ENCODE assay signal across 1 cellular context in the genomic region with DNA sequence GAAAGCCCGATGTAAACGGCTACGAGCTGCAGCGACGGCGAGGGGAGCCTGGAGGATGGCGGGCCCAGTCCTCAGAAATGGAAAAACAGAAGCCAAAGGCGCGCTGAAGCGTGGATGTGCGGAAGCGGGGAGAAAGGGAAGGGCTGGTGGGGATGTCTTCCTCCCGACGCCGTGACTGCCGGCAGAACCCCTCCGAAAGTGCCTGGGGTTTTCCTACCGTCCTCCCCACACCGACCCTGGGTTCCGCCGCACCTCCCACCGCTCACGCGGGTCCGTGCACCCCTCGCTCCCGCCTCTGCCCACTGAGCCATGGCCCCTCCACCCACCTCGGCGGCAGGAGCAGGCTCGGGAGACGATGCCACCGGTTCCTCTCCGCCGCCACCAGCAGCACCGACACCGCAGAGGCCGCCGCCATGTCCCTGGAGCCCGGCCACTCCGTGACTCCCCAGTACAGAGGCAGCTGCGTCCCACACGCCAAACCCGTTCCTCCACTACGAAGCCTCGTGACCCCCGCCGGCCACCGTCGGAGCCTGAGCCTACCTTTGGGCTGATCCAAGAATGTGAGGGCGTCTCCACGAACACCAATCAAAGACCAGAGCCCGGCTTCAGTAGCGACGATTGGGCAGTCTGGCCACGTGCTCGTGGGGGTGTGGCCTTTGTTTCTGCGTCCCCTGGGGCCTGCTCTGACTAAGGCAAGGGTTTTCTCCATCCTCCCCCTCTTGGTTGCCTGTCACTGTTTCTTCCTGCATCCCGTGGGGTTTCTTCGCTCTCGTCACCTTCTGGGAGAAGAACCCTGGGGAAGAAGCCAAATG.
TF ChIP-seq lines count a peak whose summit lies in the region.

A gene (minus strand): TSS at position 471 of the 812 bp plus-strand sequence. CDS start 56 bp downstream, at position 415.

TF ChIP-seq in HepG2, 621 proteins besides CTCF, POLR2A, EP300 and RAD21 (continued from another document and continues in another):
- TF ChIP-seq, protein P1, sequence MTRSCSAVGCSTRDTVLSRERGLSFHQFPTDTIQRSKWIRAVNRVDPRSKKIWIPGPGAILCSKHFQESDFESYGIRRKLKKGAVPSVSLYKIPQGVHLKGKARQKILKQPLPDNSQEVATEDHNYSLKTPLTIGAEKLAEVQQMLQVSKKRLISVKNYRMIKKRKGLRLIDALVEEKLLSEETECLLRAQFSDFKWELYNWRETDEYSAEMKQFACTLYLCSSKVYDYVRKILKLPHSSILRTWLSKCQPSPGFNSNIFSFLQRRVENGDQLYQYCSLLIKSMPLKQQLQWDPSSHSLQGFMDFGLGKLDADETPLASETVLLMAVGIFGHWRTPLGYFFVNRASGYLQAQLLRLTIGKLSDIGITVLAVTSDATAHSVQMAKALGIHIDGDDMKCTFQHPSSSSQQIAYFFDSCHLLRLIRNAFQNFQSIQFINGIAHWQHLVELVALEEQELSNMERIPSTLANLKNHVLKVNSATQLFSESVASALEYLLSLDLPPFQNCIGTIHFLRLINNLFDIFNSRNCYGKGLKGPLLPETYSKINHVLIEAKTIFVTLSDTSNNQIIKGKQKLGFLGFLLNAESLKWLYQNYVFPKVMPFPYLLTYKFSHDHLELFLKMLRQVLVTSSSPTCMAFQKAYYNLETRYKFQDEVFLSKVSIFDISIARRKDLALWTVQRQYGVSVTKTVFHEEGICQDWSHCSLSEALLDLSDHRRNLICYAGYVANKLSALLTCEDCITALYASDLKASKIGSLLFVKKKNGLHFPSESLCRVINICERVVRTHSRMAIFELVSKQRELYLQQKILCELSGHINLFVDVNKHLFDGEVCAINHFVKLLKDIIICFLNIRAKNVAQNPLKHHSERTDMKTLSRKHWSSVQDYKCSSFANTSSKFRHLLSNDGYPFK (CRISPR knock-in tag; IDR thresholded peaks at IDR 0.05; ENCODE audit: borderline replicate concordance) = peak; percentile 91
- TF ChIP-seq THYN1 (CRISPR knock-in tag; IDR thresholded peaks at IDR 0.05; ENCODE audit: borderline replicate concordance, low read depth) (peak; percentile 30; the same call in 1 of the 2 replicates), HNRNPL (IDR thresholded peaks at IDR 0.05; ENCODE audit: low read depth, low read length) (no peak), TAF15 (IDR thresholded peaks at IDR 0.05; ENCODE audit: low read depth, low read length, poor library complexity, severe bottlenecking) (no peak), CEBPB (IDR thresholded peaks at IDR 0.05; ENCODE audit: borderline replicate concordance, low read depth, low read length) (no peak), FOXJ3 (CRISPR knock-in tag; IDR thresholded peaks at IDR 0.05; ENCODE audit: borderline replicate concordance) (peak; percentile 23; the same call in 1 of the 2 replicates), FOXP1 (IDR thresholded peaks at IDR 0.05) (no peak), FOXP1 (CRISPR knock-in tag; IDR thresholded peaks at IDR 0.05) (no peak), TARDBP (CRISPR knock-in tag; IDR thresholded peaks at IDR 0.05) (peak; percentile 87), KLF11 (CRISPR knock-in tag; IDR thresholded peaks at IDR 0.05) (peak; percentile 99; the same call in 1 of the 2 replicates), TCF12 (IDR thresholded peaks at IDR 0.05) (no peak), TCF12 (CRISPR knock-in tag; IDR thresholded peaks at IDR 0.05) (no peak), POLR2AphosphoS5 (IDR thresholded peaks at IDR 0.05; ENCODE audit: low read depth, low read length) (peak; percentile 58), CCDC6 (CRISPR knock-in tag; IDR thresholded peaks at IDR 0.05) (peak; percentile 81; the same call in 1 of the 2 replicates), ZNF670 (CRISPR knock-in tag; IDR thresholded peaks at IDR 0.05; ENCODE audit: borderline replicate concordance) (peak; percentile 63; the same call in 1 of the 2 replicates), ZNF317 (CRISPR knock-in tag; IDR thresholded peaks at IDR 0.05) (peak; percentile 35; the same call in 1 of the 2 replicates), FIP1L1 (IDR thresholded peaks at IDR 0.05; ENCODE audit: borderline replicate concordance, insufficient read depth, low read depth, low read length) (no peak), NFKB2 (CRISPR knock-in tag; IDR thresholded peaks at IDR 0.05; ENCODE audit: borderline replicate concordance) (peak; percentile 77; the same call in 1 of the 2 replicates), HOXA7 (CRISPR knock-in tag; IDR thresholded peaks at IDR 0.05) (no peak), DNMT1 (CRISPR knock-in tag; IDR thresholded peaks at IDR 0.05) (no peak), ZSCAN20 (CRISPR knock-in tag; IDR thresholded peaks at IDR 0.05; ENCODE audit: borderline replicate concordance) (no peak), ZNF547 (CRISPR knock-in tag; IDR thresholded peaks at IDR 0.05) (no peak), RXRA (CRISPR knock-in tag; IDR thresholded peaks at IDR 0.05) (no peak; the same call in 1 of the 2 replicates), CBX5 (CRISPR knock-in tag; IDR thresholded peaks at IDR 0.05; ENCODE audit: borderline replicate concordance) (peak; percentile 61; the same call in 1 of the 2 replicates), XBP1 (CRISPR knock-in tag; IDR thresholded peaks at IDR 0.05) (no peak), DNMT3B (CRISPR knock-in tag; conservative IDR thresholded peaks at IDR 0.05) (no peak; the same call in 1 of the 2 replicates), GFI1 (CRISPR knock-in tag; IDR thresholded peaks at IDR 0.05; ENCODE audit: borderline replicate concordance) (no peak), ZNF557 (CRISPR knock-in tag; IDR thresholded peaks at IDR 0.05) (0 out of 2 replicates have a peak, but pooled peaks have one; percentile 67), ZNF337 (CRISPR knock-in tag; IDR thresholded peaks at IDR 0.05; ENCODE audit: borderline replicate concordance, low read depth) (no peak), SAFB2 (CRISPR knock-in tag; IDR thresholded peaks at IDR 0.05; ENCODE audit: borderline replicate concordance, low read depth) (peak; percentile 57; the same call in 1 of the 2 replicates)
- TF ChIP-seq, protein P2, sequence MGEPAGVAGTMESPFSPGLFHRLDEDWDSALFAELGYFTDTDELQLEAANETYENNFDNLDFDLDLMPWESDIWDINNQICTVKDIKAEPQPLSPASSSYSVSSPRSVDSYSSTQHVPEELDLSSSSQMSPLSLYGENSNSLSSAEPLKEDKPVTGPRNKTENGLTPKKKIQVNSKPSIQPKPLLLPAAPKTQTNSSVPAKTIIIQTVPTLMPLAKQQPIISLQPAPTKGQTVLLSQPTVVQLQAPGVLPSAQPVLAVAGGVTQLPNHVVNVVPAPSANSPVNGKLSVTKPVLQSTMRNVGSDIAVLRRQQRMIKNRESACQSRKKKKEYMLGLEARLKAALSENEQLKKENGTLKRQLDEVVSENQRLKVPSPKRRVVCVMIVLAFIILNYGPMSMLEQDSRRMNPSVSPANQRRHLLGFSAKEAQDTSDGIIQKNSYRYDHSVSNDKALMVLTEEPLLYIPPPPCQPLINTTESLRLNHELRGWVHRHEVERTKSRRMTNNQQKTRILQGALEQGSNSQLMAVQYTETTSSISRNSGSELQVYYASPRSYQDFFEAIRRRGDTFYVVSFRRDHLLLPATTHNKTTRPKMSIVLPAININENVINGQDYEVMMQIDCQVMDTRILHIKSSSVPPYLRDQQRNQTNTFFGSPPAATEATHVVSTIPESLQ (CRISPR knock-in tag; conservative IDR thresholded peaks at IDR 0.05) = no peak
- TF ChIP-seq, protein P3, sequence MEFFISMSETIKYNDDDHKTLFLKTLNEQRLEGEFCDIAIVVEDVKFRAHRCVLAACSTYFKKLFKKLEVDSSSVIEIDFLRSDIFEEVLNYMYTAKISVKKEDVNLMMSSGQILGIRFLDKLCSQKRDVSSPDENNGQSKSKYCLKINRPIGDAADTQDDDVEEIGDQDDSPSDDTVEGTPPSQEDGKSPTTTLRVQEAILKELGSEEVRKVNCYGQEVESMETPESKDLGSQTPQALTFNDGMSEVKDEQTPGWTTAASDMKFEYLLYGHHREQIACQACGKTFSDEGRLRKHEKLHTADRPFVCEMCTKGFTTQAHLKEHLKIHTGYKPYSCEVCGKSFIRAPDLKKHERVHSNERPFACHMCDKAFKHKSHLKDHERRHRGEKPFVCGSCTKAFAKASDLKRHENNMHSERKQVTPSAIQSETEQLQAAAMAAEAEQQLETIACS (CRISPR knock-in tag; IDR thresholded peaks at IDR 0.05) = no peak
- TF ChIP-seq, protein P4, sequence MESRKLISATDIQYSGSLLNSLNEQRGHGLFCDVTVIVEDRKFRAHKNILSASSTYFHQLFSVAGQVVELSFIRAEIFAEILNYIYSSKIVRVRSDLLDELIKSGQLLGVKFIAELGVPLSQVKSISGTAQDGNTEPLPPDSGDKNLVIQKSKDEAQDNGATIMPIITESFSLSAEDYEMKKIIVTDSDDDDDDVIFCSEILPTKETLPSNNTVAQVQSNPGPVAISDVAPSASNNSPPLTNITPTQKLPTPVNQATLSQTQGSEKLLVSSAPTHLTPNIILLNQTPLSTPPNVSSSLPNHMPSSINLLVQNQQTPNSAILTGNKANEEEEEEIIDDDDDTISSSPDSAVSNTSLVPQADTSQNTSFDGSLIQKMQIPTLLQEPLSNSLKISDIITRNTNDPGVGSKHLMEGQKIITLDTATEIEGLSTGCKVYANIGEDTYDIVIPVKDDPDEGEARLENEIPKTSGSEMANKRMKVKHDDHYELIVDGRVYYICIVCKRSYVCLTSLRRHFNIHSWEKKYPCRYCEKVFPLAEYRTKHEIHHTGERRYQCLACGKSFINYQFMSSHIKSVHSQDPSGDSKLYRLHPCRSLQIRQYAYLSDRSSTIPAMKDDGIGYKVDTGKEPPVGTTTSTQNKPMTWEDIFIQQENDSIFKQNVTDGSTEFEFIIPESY (CRISPR knock-in tag; IDR thresholded peaks at IDR 0.05) = peak; percentile 18
- TF ChIP-seq, protein P5, sequence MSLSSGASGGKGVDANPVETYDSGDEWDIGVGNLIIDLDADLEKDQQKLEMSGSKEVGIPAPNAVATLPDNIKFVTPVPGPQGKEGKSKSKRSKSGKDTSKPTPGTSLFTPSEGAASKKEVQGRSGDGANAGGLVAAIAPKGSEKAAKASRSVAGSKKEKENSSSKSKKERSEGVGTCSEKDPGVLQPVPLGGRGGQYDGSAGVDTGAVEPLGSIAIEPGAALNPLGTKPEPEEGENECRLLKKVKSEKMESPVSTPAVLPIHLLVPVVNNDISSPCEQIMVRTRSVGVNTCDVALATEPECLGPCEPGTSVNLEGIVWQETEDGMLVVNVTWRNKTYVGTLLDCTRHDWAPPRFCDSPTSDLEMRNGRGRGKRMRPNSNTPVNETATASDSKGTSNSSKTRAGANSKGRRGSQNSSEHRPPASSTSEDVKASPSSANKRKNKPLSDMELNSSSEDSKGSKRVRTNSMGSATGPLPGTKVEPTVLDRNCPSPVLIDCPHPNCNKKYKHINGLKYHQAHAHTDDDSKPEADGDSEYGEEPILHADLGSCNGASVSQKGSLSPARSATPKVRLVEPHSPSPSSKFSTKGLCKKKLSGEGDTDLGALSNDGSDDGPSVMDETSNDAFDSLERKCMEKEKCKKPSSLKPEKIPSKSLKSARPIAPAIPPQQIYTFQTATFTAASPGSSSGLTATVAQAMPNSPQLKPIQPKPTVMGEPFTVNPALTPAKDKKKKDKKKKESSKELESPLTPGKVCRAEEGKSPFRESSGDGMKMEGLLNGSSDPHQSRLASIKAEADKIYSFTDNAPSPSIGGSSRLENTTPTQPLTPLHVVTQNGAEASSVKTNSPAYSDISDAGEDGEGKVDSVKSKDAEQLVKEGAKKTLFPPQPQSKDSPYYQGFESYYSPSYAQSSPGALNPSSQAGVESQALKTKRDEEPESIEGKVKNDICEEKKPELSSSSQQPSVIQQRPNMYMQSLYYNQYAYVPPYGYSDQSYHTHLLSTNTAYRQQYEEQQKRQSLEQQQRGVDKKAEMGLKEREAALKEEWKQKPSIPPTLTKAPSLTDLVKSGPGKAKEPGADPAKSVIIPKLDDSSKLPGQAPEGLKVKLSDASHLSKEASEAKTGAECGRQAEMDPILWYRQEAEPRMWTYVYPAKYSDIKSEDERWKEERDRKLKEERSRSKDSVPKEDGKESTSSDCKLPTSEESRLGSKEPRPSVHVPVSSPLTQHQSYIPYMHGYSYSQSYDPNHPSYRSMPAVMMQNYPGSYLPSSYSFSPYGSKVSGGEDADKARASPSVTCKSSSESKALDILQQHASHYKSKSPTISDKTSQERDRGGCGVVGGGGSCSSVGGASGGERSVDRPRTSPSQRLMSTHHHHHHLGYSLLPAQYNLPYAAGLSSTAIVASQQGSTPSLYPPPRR (CRISPR knock-in tag; IDR thresholded peaks at IDR 0.05; ENCODE audit: borderline replicate concordance) = peak; percentile 50; the same call in 1 of the 2 replicates
- TF ChIP-seq, protein P6, sequence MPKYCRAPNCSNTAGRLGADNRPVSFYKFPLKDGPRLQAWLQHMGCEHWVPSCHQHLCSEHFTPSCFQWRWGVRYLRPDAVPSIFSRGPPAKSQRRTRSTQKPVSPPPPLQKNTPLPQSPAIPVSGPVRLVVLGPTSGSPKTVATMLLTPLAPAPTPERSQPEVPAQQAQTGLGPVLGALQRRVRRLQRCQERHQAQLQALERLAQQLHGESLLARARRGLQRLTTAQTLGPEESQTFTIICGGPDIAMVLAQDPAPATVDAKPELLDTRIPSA (CRISPR knock-in tag; IDR thresholded peaks at IDR 0.05; ENCODE audit: borderline replicate concordance) = no peak
- TF ChIP-seq, protein P7, sequence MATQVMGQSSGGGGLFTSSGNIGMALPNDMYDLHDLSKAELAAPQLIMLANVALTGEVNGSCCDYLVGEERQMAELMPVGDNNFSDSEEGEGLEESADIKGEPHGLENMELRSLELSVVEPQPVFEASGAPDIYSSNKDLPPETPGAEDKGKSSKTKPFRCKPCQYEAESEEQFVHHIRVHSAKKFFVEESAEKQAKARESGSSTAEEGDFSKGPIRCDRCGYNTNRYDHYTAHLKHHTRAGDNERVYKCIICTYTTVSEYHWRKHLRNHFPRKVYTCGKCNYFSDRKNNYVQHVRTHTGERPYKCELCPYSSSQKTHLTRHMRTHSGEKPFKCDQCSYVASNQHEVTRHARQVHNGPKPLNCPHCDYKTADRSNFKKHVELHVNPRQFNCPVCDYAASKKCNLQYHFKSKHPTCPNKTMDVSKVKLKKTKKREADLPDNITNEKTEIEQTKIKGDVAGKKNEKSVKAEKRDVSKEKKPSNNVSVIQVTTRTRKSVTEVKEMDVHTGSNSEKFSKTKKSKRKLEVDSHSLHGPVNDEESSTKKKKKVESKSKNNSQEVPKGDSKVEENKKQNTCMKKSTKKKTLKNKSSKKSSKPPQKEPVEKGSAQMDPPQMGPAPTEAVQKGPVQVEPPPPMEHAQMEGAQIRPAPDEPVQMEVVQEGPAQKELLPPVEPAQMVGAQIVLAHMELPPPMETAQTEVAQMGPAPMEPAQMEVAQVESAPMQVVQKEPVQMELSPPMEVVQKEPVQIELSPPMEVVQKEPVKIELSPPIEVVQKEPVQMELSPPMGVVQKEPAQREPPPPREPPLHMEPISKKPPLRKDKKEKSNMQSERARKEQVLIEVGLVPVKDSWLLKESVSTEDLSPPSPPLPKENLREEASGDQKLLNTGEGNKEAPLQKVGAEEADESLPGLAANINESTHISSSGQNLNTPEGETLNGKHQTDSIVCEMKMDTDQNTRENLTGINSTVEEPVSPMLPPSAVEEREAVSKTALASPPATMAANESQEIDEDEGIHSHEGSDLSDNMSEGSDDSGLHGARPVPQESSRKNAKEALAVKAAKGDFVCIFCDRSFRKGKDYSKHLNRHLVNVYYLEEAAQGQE (IDR thresholded peaks at IDR 0.05; ENCODE audit: borderline replicate concordance in 1 of 2, low read depth in 1 of 2, low read length in 2 of 2) = peak in 1 of 2 experiments; percentile 20; a peak in 1 of 4 replicates
- TF ChIP-seq, protein P8, sequence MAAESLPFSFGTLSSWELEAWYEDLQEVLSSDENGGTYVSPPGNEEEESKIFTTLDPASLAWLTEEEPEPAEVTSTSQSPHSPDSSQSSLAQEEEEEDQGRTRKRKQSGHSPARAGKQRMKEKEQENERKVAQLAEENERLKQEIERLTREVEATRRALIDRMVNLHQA (CRISPR knock-in tag; IDR thresholded peaks at IDR 0.05) = no peak
- TF ChIP-seq, protein P9, sequence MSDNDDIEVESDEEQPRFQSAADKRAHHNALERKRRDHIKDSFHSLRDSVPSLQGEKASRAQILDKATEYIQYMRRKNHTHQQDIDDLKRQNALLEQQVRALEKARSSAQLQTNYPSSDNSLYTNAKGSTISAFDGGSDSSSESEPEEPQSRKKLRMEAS (IDR thresholded peaks at IDR 0.05) = peak; percentile 91
